ENCODE assay signal across 7 cellular contexts in genomic region chr19:38513156-38513555, GRCh38.
DNase-seq lines count a peak whose midpoint lies in the region; ATAC-seq, FAIRE-seq and TF ChIP-seq lines count a peak whose summit lies in the region.
"Not testable (repeated sequence)": the region's sequence is repeated elsewhere in the genome, so short reads cannot be mapped to it uniquely, and the experiment has no call there.

No MANE protein-coding gene starts in this region.

- in situ Hi-C loops in gastrocnemius medialis (cut with MboI; ENCODE audit: low sequenced_read_pairs in 4 of 4): not testable (repeated sequence)

- peak overlapping the region; percentile 6 for H3K4me3 Mint-ChIP-seq in activated CD4-positive, alpha-beta T cell treated with anti-CD3 and anti-CD28 coated beads, Interleukin-2, amount 10 ng/mL, durations not matched to agents 24 days and 14 days
- H3K4me3 Mint-ChIP-seq in activated CD4-positive, alpha-beta memory T cell treated with anti-CD3 and anti-CD28 coated beads, Interleukin-2, amount 10 ng/mL, durations not matched to agents 7 days and 5 days; activated T-cell treated with anti-CD3 and anti-CD28 coated beads, Interleukin-2, amount 50 U/mL, for 24 hours: not testable (repeated sequence)
- H3K4me3 Mint-ChIP-seq in activated T-helper 2 cell treated with anti-CD3 and anti-CD28 coated beads, Interferon-gamma antibody, Interleukin-2, Interleukin-4, amounts not matched to agents 10 μg/mL and 5 μg/mL and 100 μg/mL, durations not matched to agents 14 hours and 24 hours and 36 hours (ENCODE audit: low read depth): peak overlapping the region; percentile 11
- H3K4me3 Mint-ChIP-seq in activated naive CD8-positive, alpha-beta T cell treated with anti-CD3 and anti-CD28 coated beads, Interleukin-2, amount 10 ng/mL, durations not matched to agents 7 days and 5 days: peak overlapping the region; percentile 20

- not testable (repeated sequence) for H3K27me3 ChIP-seq in gastrocnemius medialis

- H3K4me1 Mint-ChIP-seq in activated CD4-positive, alpha-beta T cell treated with anti-CD3 and anti-CD28 coated beads, Interleukin-2, amount 10 ng/mL, durations not matched to agents 24 days and 14 days: peaks cover 22% of the 10 kb centered on the region
- H3K4me1 Mint-ChIP-seq in activated CD4-positive, alpha-beta memory T cell treated with anti-CD3 and anti-CD28 coated beads, Interleukin-2, amount 10 ng/mL, durations not matched to agents 7 days and 5 days: peaks cover 31% of the 10 kb centered on the region
- H3K4me1 Mint-ChIP-seq in activated T-cell treated with anti-CD3 and anti-CD28 coated beads, Interleukin-2, amount 50 U/mL, for 24 hours (ENCODE audit: low read depth): peaks cover 18% of the 10 kb centered on the region
- H3K4me1 Mint-ChIP-seq in activated T-helper 2 cell treated with anti-CD3 and anti-CD28 coated beads, Interferon-gamma antibody, Interleukin-2, Interleukin-4, amounts not matched to agents 10 μg/mL and 5 μg/mL and 100 μg/mL, durations not matched to agents 14 hours and 24 hours and 36 hours (ENCODE audit: low read depth): peaks cover 19% of the 10 kb centered on the region
- peaks cover 21% of the 10 kb centered on the region for H3K4me1 Mint-ChIP-seq in activated naive CD8-positive, alpha-beta T cell treated with anti-CD3 and anti-CD28 coated beads, Interleukin-2, amount 10 ng/mL, durations not matched to agents 7 days and 5 days

- peak; percentile 61 for FAIRE-seq in GM18507 (lab: Jason Lieb, UNC)

- TF ChIP-seq CTCF in gastrocnemius medialis (IDR thresholded peaks at IDR 0.05 in 4 of 5, conservative IDR thresholded peaks at IDR 0.05 in 1 of 5): not testable (repeated sequence)

- not testable (repeated sequence) for DNase-seq in GM18507 (ENCODE audit: extremely low spot score, insufficient read length, low read depth); activated CD4-positive, alpha-beta T cell treated with anti-CD3 and anti-CD28 coated beads, Interleukin-2, amount 10 ng/mL, durations not matched to agents 24 days and 14 days; activated CD4-positive, alpha-beta memory T cell treated with anti-CD3 and anti-CD28 coated beads, Interleukin-2, amount 10 ng/mL, durations not matched to agents 7 days and 5 days; activated T-cell treated with anti-CD3 and anti-CD28 coated beads, Interleukin-2, amount 50 U/mL, for 24 hours; activated T-helper 2 cell treated with anti-CD3 and anti-CD28 coated beads, Interferon-gamma antibody, Interleukin-2, Interleukin-4, amounts not matched to agents 10 μg/mL and 5 μg/mL and 100 μg/mL, durations not matched to agents 14 hours and 24 hours and 36 hours (ENCODE audit: low spot score); activated naive CD8-positive, alpha-beta T cell treated with anti-CD3 and anti-CD28 coated beads, Interleukin-2, amount 10 ng/mL, durations not matched to agents 7 days and 5 days; gastrocnemius medialis

- not testable (repeated sequence) for H3K27ac Mint-ChIP-seq in activated CD4-positive, alpha-beta T cell treated with anti-CD3 and anti-CD28 coated beads, Interleukin-2, amount 10 ng/mL, durations not matched to agents 24 days and 14 days
- peak overlapping the region; percentile 61 for H3K27ac Mint-ChIP-seq in activated CD4-positive, alpha-beta memory T cell treated with anti-CD3 and anti-CD28 coated beads, Interleukin-2, amount 10 ng/mL, durations not matched to agents 7 days and 5 days
- peak overlapping the region; percentile 37 for H3K27ac Mint-ChIP-seq in activated T-cell treated with anti-CD3 and anti-CD28 coated beads, Interleukin-2, amount 50 U/mL, for 24 hours
- peak overlapping the region; percentile 26 for H3K27ac Mint-ChIP-seq in activated T-helper 2 cell treated with anti-CD3 and anti-CD28 coated beads, Interferon-gamma antibody, Interleukin-2, Interleukin-4, amounts not matched to agents 10 μg/mL and 5 μg/mL and 100 μg/mL, durations not matched to agents 14 hours and 24 hours and 36 hours
- peak overlapping the region; percentile 25 for H3K27ac Mint-ChIP-seq in activated naive CD8-positive, alpha-beta T cell treated with anti-CD3 and anti-CD28 coated beads, Interleukin-2, amount 10 ng/mL, durations not matched to agents 7 days and 5 days

- H3K9me3 Mint-ChIP-seq in activated CD4-positive, alpha-beta T cell treated with anti-CD3 and anti-CD28 coated beads, Interleukin-2, amount 10 ng/mL, durations not matched to agents 24 days and 14 days; activated CD4-positive, alpha-beta memory T cell treated with anti-CD3 and anti-CD28 coated beads, Interleukin-2, amount 10 ng/mL, durations not matched to agents 7 days and 5 days; activated T-cell treated with anti-CD3 and anti-CD28 coated beads, Interleukin-2, amount 50 U/mL, for 24 hours; activated T-helper 2 cell treated with anti-CD3 and anti-CD28 coated beads, Interferon-gamma antibody, Interleukin-2, Interleukin-4, amounts not matched to agents 10 μg/mL and 5 μg/mL and 100 μg/mL, durations not matched to agents 14 hours and 24 hours and 36 hours; activated naive CD8-positive, alpha-beta T cell treated with anti-CD3 and anti-CD28 coated beads, Interleukin-2, amount 10 ng/mL, durations not matched to agents 7 days and 5 days: not testable (repeated sequence)

- ATAC-seq in activated naive CD8-positive, alpha-beta T cell treated with anti-CD3 and anti-CD28 coated beads, Interleukin-2, amount 10 ng/mL, durations not matched to agents 7 days and 5 days (ENCODE audit: low read depth); gastrocnemius medialis: not testable (repeated sequence)

- H3K27ac ChIP-seq in gastrocnemius medialis: peak overlapping the region; percentile 59 to 78 (median 60)

- H3K36me3 ChIP-seq in gastrocnemius medialis: peaks cover 0 to 99% of the 10 kb centered on the region in 2 donors

- TF ChIP-seq POLR2A in gastrocnemius medialis (IDR thresholded peaks at IDR 0.05): not testable (repeated sequence)

- not testable (repeated sequence) for H3K4me3 ChIP-seq in gastrocnemius medialis

- intact Hi-C loops in activated CD4-positive, alpha-beta T cell treated with anti-CD3 and anti-CD28 coated beads, Interleukin-2, amount 10 ng/mL, durations not matched to agents 24 days and 14 days (cut with micrococcal nuclease): not testable (repeated sequence)
- intact Hi-C loops in activated T-helper 2 cell treated with anti-CD3 and anti-CD28 coated beads, Interferon-gamma antibody, Interleukin-2, Interleukin-4, amounts not matched to agents 10 μg/mL and 5 μg/mL and 100 μg/mL, durations not matched to agents 14 hours and 24 hours and 36 hours (cut with micrococcal nuclease): loop anchor here (10.0 kb wide), 1 partner anchor 108 kb away; the partner anchor contains the start of gene FAM98C
- intact Hi-C loops in gastrocnemius medialis (cut with DNase I; ENCODE audit: low total_unique reads): loop anchor here (1.0 to 5.0 kb wide), 2 partner anchors 46 to 58 kb away; no protein-coding TSS in a partner anchor

- not testable (repeated sequence) for H3K27me3 Mint-ChIP-seq in activated CD4-positive, alpha-beta T cell treated with anti-CD3 and anti-CD28 coated beads, Interleukin-2, amount 10 ng/mL, durations not matched to agents 24 days and 14 days; activated CD4-positive, alpha-beta memory T cell treated with anti-CD3 and anti-CD28 coated beads, Interleukin-2, amount 10 ng/mL, durations not matched to agents 7 days and 5 days; activated T-cell treated with anti-CD3 and anti-CD28 coated beads, Interleukin-2, amount 50 U/mL, for 24 hours; activated T-helper 2 cell treated with anti-CD3 and anti-CD28 coated beads, Interferon-gamma antibody, Interleukin-2, Interleukin-4, amounts not matched to agents 10 μg/mL and 5 μg/mL and 100 μg/mL, durations not matched to agents 14 hours and 24 hours and 36 hours (ENCODE audit: low read depth)
- peaks cover 28% of the 10 kb centered on the region for H3K27me3 Mint-ChIP-seq in activated naive CD8-positive, alpha-beta T cell treated with anti-CD3 and anti-CD28 coated beads, Interleukin-2, amount 10 ng/mL, durations not matched to agents 7 days and 5 days

- CTCF ChIA-PET in activated CD4-positive, alpha-beta memory T cell treated with anti-CD3 and anti-CD28 coated beads, Interleukin-2, amount 10 ng/mL, durations not matched to agents 7 days and 5 days (lab: Charles Lee): interaction anchor here (0.7 to 5.4 kb wide), 14 partner anchors 9 to 571 kb away, joined by 3 to 60 read pairs (median 6); partner anchors contain the start of genes ACTN4, EIF3K, FAM98C and MAP4K1

- H3K9me3 ChIP-seq in gastrocnemius medialis: not testable (repeated sequence)

- POLR2A ChIA-PET in activated CD4-positive, alpha-beta memory T cell treated with anti-CD3 and anti-CD28 coated beads, Interleukin-2, amount 10 ng/mL, durations not matched to agents 7 days and 5 days (lab: Charles Lee): interaction anchor here (0.7 to 1.6 kb wide), 5 partner anchors 44 to 325 kb away, joined by 3 to 11 read pairs (median 3); partner anchors contain the start of genes FAM98C and MAP4K1
- POLR2A ChIA-PET in activated naive CD8-positive, alpha-beta T cell treated with anti-CD3 and anti-CD28 coated beads, Interleukin-2, amount 10 ng/mL, durations not matched to agents 7 days and 5 days (lab: Charles Lee): interaction anchor here (1.1 to 2.1 kb wide), 2 partner anchors 25 to 106 kb away, joined by 3 to 5 read pairs; partner anchors contain the start of gene EIF3K

- H3K36me3 Mint-ChIP-seq in activated CD4-positive, alpha-beta T cell treated with anti-CD3 and anti-CD28 coated beads, Interleukin-2, amount 10 ng/mL, durations not matched to agents 24 days and 14 days (ENCODE audit: low read depth); activated CD4-positive, alpha-beta memory T cell treated with anti-CD3 and anti-CD28 coated beads, Interleukin-2, amount 10 ng/mL, durations not matched to agents 7 days and 5 days (ENCODE audit: low read depth); activated T-cell treated with anti-CD3 and anti-CD28 coated beads, Interleukin-2, amount 50 U/mL, for 24 hours (ENCODE audit: low read depth); activated T-helper 2 cell treated with anti-CD3 and anti-CD28 coated beads, Interferon-gamma antibody, Interleukin-2, Interleukin-4, amounts not matched to agents 10 μg/mL and 5 μg/mL and 100 μg/mL, durations not matched to agents 14 hours and 24 hours and 36 hours (ENCODE audit: low read depth); activated naive CD8-positive, alpha-beta T cell treated with anti-CD3 and anti-CD28 coated beads, Interleukin-2, amount 10 ng/mL, durations not matched to agents 7 days and 5 days: not testable (repeated sequence)

- H3K4me1 ChIP-seq in gastrocnemius medialis: not testable (repeated sequence)
